8 cellular contexts compared by ENCODE assay signal in the genomic region with DNA sequence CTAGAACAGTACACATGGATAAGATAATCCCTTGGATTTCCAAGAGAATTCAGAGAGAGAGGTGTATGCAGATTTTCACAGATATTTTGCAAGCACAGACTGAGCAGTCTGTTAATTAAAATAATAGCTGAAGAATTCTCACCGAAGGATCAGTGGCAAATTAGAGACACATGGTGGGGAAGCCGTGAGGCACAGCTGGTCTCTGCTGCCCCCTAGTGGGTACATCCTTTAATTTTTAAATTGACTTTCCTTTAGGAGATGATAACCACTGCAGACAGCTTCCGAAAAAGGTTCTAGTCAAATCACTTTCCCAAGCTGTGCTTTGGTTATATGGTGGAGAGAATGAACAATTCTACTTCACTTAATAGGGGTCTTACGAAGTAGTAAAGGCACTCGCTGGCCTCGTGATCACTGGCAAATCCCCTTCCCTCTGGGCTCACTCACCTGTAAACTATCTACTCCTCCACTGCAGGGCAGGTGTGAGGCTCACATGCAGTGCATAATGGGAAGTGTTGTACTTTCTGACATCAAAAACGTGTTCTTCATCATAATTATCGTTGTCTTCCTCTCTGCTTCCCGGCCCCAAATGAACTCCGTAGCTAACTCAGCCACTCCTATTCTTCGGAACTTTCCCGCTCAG. TPM values are rescaled to one million over a fixed set of nuclear protein-coding genes. Genes with fewer than 3 reads are reported as not detected.
DNase-seq lines count a peak whose midpoint lies in the region; ATAC-seq and TF ChIP-seq lines count a peak whose summit lies in the region.

No MANE protein-coding gene starts in this region.

- no peak overlapping the region for H3K4me3 ChIP-seq in SJCRH30

- no peaks in the 10 kb centered on the region for H3K9me3 ChIP-seq in SJCRH30 (replicated peaks)

- H3K36me3 ChIP-seq in SJCRH30: peaks cover 6% of the 10 kb centered on the region; the same call in 1 of the 2 replicates

- no peak overlapping the region for H3K27ac ChIP-seq in SJCRH30

- ATAC-seq in GM19023 (IDR thresholded peaks at IDR 0.05; ENCODE audit: unreplicated experiment) (no peak), HG02852 (IDR thresholded peaks at IDR 0.05; ENCODE audit: unreplicated experiment) (no peak)

- peaks cover 8% of the 10 kb centered on the region for H3K4me1 ChIP-seq in SJCRH30

- TF ChIP-seq CTCF in GM10266 (IDR thresholded peaks at IDR 0.05; ENCODE audit: control insufficient read depth, insufficient read depth, low read depth, missing control alignments): peak; percentile 68

- H3K27me3 ChIP-seq in SJCRH30: no peaks in the 10 kb centered on the region

- intact Hi-C loops in posterior cingulate gyrus (cut with DNase I): loop anchor here (2.0 to 5.0 kb wide), 4 partner anchors 191 to 515 kb away; a partner anchor contains a TSS

- DNase-seq in GM10266 (ENCODE audit: extremely low spot score) (peak; percentile 47), Kasumi-1 (lab: John Stamatoyannopoulos, UW) (peak; percentile 66 to 73), SJCRH30 (peak; percentile 36 to 75), globus pallidus (ENCODE audit: low spot score) (peak; percentile 64), posterior cingulate gyrus (peak in 8 of 10 donors; percentile 39 to 92 (median 66))
- peak; percentile 40 for DNase-seq in activated gamma-delta T cell treated with anti-CD3 and anti-CD28 coated beads, Interleukin-2, amount 50 U/mL, for 16 hours (ENCODE audit: low read depth)

RNA-seq across cellular contexts. Expression of a gene that starts 19.5 kb away (rescaled TPM):
- 20.5 and 22.1 TPM in 2 replicates for total RNA-seq in SJCRH30 (2014; rRNA removed; shearing (Covaris generic))

RNA-seq across cellular contexts. Expression of a gene that starts 30.6 kb away (rescaled TPM):
- 16.1 and 17.3 TPM in 2 replicates for total RNA-seq in SJCRH30 (2014; rRNA removed; shearing (Covaris generic))
